In genomic region chr5:53378590-53379247, GRCh38 we compare ENCODE assay signal across 20 cellular contexts.
DNase-seq lines count a peak whose midpoint lies in the region; ATAC-seq, FAIRE-seq and TF ChIP-seq lines count a peak whose summit lies in the region.
"Had no signal": no experiment of that assay in that cellular context is flagged by ENCODE, and none has a peak within 500 bp of the region (broad histone marks: within the 10 kb centered on the region; RNA-seq: fewer than 3 reads in every experiment).

No MANE protein-coding gene starts in this region.

- H3K9me3 ChIP-seq in WERI-Rb-1 (ENCODE audit: severe bottlenecking) (no peaks in the 10 kb centered on the region), suprapubic skin (no peaks in the 10 kb centered on the region)
- H3K9me3 ChIP-seq: left ventricle myocardium inferior had no signal

- no peak for TF ChIP-seq EP300 in suprapubic skin (IDR thresholded peaks at IDR 0.05)

- peak; percentile 44 for FAIRE-seq in RCC 7860 (lab: Jason Lieb, UNC)
- FAIRE-seq: endometrium, GM12878 had no signal

- H3K27ac ChIP-seq in WERI-Rb-1 (no peak overlapping the region), suprapubic skin (no peak overlapping the region)
- H3K27ac ChIP-seq: C4-2B, left ventricle myocardium inferior, parathyroid adenoma had no signal

- no peak for ATAC-seq in HG03565 (IDR thresholded peaks at IDR 0.05; ENCODE audit: unreplicated experiment)
- ATAC-seq: GM12878 had no signal

- DNase-seq in ELR (ENCODE audit: low read depth) (peak; percentile 87), RCC 7860 (ENCODE audit: low spot score) (peak; percentile 5), dedifferentiated amniotic fluid mesenchymal stem cell (ENCODE audit: extremely low spot score) (peak; percentile 49), kidney tubule cell (ENCODE audit: low spot score) (peak; percentile 49), WERI-Rb-1 (no peak), suprapubic skin (ENCODE audit: low spot score in 2 of 2) (no peak), NAMALWA (ENCODE audit: low spot score) (no peak)
- DNase-seq: activated CD8-positive, alpha-beta memory T cell treated with anti-CD3 and anti-CD28 coated beads, Interleukin-2, amount 50 U/mL, for 4 hours; activated naive CD4-positive, alpha-beta T cell treated with anti-CD3 and anti-CD28 coated beads, Interleukin-2, amount 10 ng/mL, durations not matched to agents 7 days and 5 days; central memory CD4-positive, alpha-beta T cell; hypothalamus; left ventricle myocardium inferior; NCI-H1694 treated with DMSO at 0.1 percent for 48 hours; NCI-H510A treated with DMSO at 0.1 percent for 48 hours; stimulated activated CD4-positive, alpha-beta T cell treated with anti-CD3 and anti-CD28 coated beads, Interleukin-15, amount 100 ng/mL, for 24 hours had no signal

- 63% methylated on average over 3 of the region's 3 CpGs for WGBS in suprapubic skin

- no peak for TF ChIP-seq CTCF in WERI-Rb-1 (IDR thresholded peaks at IDR 0.05; ENCODE audit: low read depth, low read length)
- TF ChIP-seq CTCF in suprapubic skin (IDR thresholded peaks at IDR 0.05): no peak

- peaks cover 28% of the 10 kb centered on the region for H3K27me3 ChIP-seq in WERI-Rb-1 (ENCODE audit: insufficient read depth, low read depth, severe bottlenecking)
- no peaks in the 10 kb centered on the region for H3K27me3 ChIP-seq in suprapubic skin

- H3K4me3 ChIP-seq in WERI-Rb-1 (ENCODE audit: low read depth, low read length) (no peak overlapping the region), suprapubic skin (no peak overlapping the region)
- H3K4me3 ChIP-seq: GM12878, left ventricle myocardium inferior had no signal

- no peaks in the 10 kb centered on the region for H3K4me1 ChIP-seq in suprapubic skin
- H3K4me1 ChIP-seq: left ventricle myocardium inferior, parathyroid adenoma had no signal

- H3K36me3 ChIP-seq in WERI-Rb-1 (no peaks in the 10 kb centered on the region), suprapubic skin (no peaks in the 10 kb centered on the region)
- H3K36me3 ChIP-seq: left ventricle myocardium inferior had no signal

- TF ChIP-seq POLR2A in suprapubic skin (IDR thresholded peaks at IDR 0.05): no peak

Comparison
In these comparisons a context has a peak if more than half of its experiments do, and no peak if none do; other contexts are left out.
1. DNase-seq: peak in ELR (single experiment), RCC 7860 (single experiment), dedifferentiated amniotic fluid mesenchymal stem cell (single experiment) and kidney tubule cell (single experiment); none in WERI-Rb-1 (single experiment), suprapubic skin (0 of 2) and NAMALWA (single experiment).